Comparison of ENCODE assay signal across 14 cellular contexts in genomic region chr2:225399509-225399908, GRCh38. TPM values are rescaled to one million over a fixed set of nuclear protein-coding genes. Genes with fewer than 3 reads are reported as not detected.
DNase-seq lines count a peak whose midpoint lies in the region; ATAC-seq, FAIRE-seq and TF ChIP-seq lines count a peak whose summit lies in the region.
"Had no signal": no experiment of that assay in that cellular context is flagged by ENCODE, and none has a peak within 500 bp of the region (broad histone marks: within the 10 kb centered on the region; RNA-seq: fewer than 3 reads in every experiment).

TSS of gene NYAP2 (plus strand) at chr2:225399710. CDS start at chr2:225408881, 9,171 bp downstream.

- H3K27me3 ChIP-seq in breast epithelium: no peaks in the 10 kb centered on the region
- H3K27me3 ChIP-seq: tibial nerve had no signal

- DNase-seq in COLO668 (lab: John Stamatoyannopoulos, UW; ENCODE audit: unreplicated experiment): peak; percentile 64
- peak; percentile 90 for DNase-seq in NCI-H1436 treated with DMSO at 0.1 percent for 48 hours (lab: John Stamatoyannopoulos, UW)
- DNase-seq in NCI-H524 (lab: John Stamatoyannopoulos, UW): peak; percentile 81 to 89
- DNase-seq in frontal cortex (ENCODE audit: low spot score in 2 of 2): no peak
- DNase-seq in H4 (ENCODE audit: low spot score): no peak
- no peak for DNase-seq in breast epithelium (ENCODE audit: low spot score in 2 of 2)
- no peak for DNase-seq in Right ventricle myocardium superior
- DNase-seq: cortex of kidney; naive thymus-derived CD4-positive, alpha-beta T cell had no signal

- ATAC-seq in GM21423 (IDR thresholded peaks at IDR 0.05; ENCODE audit: unreplicated experiment) (no peak), Right ventricle myocardium superior (ENCODE audit: poor library complexity) (no peak)
- ATAC-seq: naive thymus-derived CD4-positive, alpha-beta T cell had no signal

- intact Hi-C loops in breast epithelium (cut with DNase I; ENCODE audit: low total_unique reads): no loop called here
- intact Hi-C loops in Right ventricle myocardium superior (cut with DNase I): no loop called here

- H3K36me3 ChIP-seq in breast epithelium: no peaks in the 10 kb centered on the region
- H3K36me3 ChIP-seq: tibial nerve had no signal

- no peak within 1 kb of the TSS for H3K27ac ChIP-seq in breast epithelium
- H3K27ac ChIP-seq: PC-9, tibial nerve had no signal

- no peaks in the 10 kb centered on the region for H3K9me3 ChIP-seq in breast epithelium
- H3K9me3 ChIP-seq: tibial nerve had no signal

- H3K4me1 ChIP-seq in breast epithelium: no peaks in the 10 kb centered on the region
- H3K4me1 ChIP-seq: tibial nerve had no signal

- FAIRE-seq in frontal cortex (lab: Jason Lieb, UNC): no peak
- FAIRE-seq: small intestine had no signal

- no peak within 1 kb of the TSS for H3K4me3 ChIP-seq in breast epithelium
- H3K4me3 ChIP-seq: PC-9, tibial nerve had no signal

- no peak for TF ChIP-seq CTCF in breast epithelium (IDR thresholded peaks at IDR 0.05)

- TF ChIP-seq POLR2A in breast epithelium (IDR thresholded peaks at IDR 0.05): no peak

RNA-seq across cellular contexts. Expression of gene NYAP2, which starts in this region (rescaled TPM):
- total RNA-seq in frontal cortex (14.3 TPM), breast epithelium (under 1 TPM in 1 of 3 donors, not detected in 2; 0.15 TPM), Right ventricle myocardium superior (not detected)
- 0.53 and 0.95 TPM in 2 replicates for total RNA-seq in H4 (2014; rRNA removed; shearing (Covaris generic))
- total RNA-seq: A673 had no signal

Comparison
In these comparisons a context has a peak if more than half of its experiments do, and no peak if none do; other contexts are left out.
1. DNase-seq: peak in COLO668 (single experiment), NCI-H1436 treated with DMSO at 0.1 percent for 48 hours (single experiment) and NCI-H524 (2 of 2); none in frontal cortex (0 of 2), H4 (single experiment), breast epithelium (0 of 2) and Right ventricle myocardium superior (single experiment).